ENCODE assay signal across 12 cellular contexts in the genomic region with DNA sequence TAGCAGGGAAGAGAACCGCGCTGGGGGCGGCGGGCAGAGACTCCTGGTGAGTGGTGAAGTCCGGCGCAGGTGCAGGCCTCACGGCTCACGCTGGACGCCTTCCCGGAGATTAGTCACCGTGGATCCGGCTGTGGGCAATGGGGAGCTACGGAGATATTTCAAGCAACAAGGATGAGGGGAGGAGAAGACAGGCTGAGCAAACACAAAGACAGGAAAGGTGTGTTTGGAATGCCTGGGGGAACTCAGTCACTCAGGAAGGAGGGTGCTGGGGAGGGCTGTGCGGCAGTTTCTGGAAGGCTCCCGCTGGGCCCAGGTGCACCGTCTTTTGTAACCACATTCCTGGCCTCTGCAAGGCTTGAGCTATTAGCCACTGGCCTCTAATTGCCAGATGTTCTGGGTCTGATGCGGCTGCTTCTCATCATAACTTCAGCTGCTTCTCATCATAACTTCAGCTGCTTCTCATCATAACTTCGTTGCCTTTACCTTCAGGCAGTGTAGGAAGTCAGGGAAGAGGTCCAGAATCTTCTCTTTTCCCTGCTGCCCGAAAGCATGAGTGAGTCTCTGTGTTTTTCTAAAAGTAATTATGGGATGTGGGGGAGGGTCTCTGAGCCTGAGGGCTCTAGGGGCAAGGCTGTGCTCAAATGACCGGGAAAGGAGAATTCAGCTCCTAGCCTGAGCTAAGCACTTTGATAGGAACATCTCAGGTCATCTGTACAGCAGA.
DNase-seq lines count a peak whose midpoint lies in the region; ATAC-seq, FAIRE-seq and TF ChIP-seq lines count a peak whose summit lies in the region.
"Had no signal": no experiment of that assay in that cellular context is flagged by ENCODE, and none has a peak within 500 bp of the region (broad histone marks: within the 10 kb centered on the region; RNA-seq: fewer than 3 reads in every experiment).

No MANE protein-coding gene starts in this region.

- H3K18ac ChIP-seq in mesendoderm (ENCODE audit: low read length) = no peak overlapping the region

- H3K27me3 Mint-ChIP-seq in activated T-helper 2 cell treated with anti-CD3 and anti-CD28 coated beads, Interferon-gamma antibody, Interleukin-2, Interleukin-4, amounts not matched to agents 10 μg/mL and 5 μg/mL and 100 μg/mL, durations not matched to agents 14 hours and 24 hours and 36 hours (ENCODE audit: low read depth) = no peaks in the 10 kb centered on the region

- no peak overlapping the region for H3K9ac ChIP-seq in mesendoderm (ENCODE audit: low read length)

- no peak overlapping the region for H3K4me3 Mint-ChIP-seq in stimulated activated effector memory CD8-positive, alpha-beta T cell treated with anti-CD3 and anti-CD28 coated beads, Interleukin-12 subunit alpha, Interleukin-12 subunit beta, amount 100 ng/mL, for 72 hours
- no peak overlapping the region for H3K4me3 Mint-ChIP-seq in activated T-helper 2 cell treated with anti-CD3 and anti-CD28 coated beads, Interferon-gamma antibody, Interleukin-2, Interleukin-4, amounts not matched to agents 10 μg/mL and 5 μg/mL and 100 μg/mL, durations not matched to agents 14 hours and 24 hours and 36 hours (ENCODE audit: low read depth)
- H3K4me3 Mint-ChIP-seq: memory B cell had no signal

- H3K79me1 ChIP-seq in mesendoderm (ENCODE audit: low read length) = no peaks in the 10 kb centered on the region

- H3K36me3 ChIP-seq in mesendoderm (ENCODE audit: control insufficient read depth, insufficient read depth, low read length) (no peaks in the 10 kb centered on the region), small intestine (ENCODE audit: control insufficient read depth in 2 of 2, insufficient read depth in 2 of 2, low read length in 2 of 2) (no peaks in the 10 kb centered on the region)

- H3K27me3 ChIP-seq in mesendoderm (ENCODE audit: insufficient read depth, low read length, poor library complexity) (no peaks in the 10 kb centered on the region), small intestine (ENCODE audit: control insufficient read depth in 2 of 2, insufficient read depth in 2 of 2, low read length in 2 of 2) (no peaks in the 10 kb centered on the region)

- no peak overlapping the region for H2BK120ac ChIP-seq in mesendoderm (ENCODE audit: low read depth, low read length)

- no peak overlapping the region for H4K8ac ChIP-seq in mesendoderm (ENCODE audit: low read depth, low read length)

- no peaks in the 10 kb centered on the region for H3K36me3 Mint-ChIP-seq in stimulated activated effector memory CD8-positive, alpha-beta T cell treated with anti-CD3 and anti-CD28 coated beads, Interleukin-12 subunit alpha, Interleukin-12 subunit beta, amount 100 ng/mL, for 72 hours
- H3K36me3 Mint-ChIP-seq in activated T-helper 2 cell treated with anti-CD3 and anti-CD28 coated beads, Interferon-gamma antibody, Interleukin-2, Interleukin-4, amounts not matched to agents 10 μg/mL and 5 μg/mL and 100 μg/mL, durations not matched to agents 14 hours and 24 hours and 36 hours (ENCODE audit: low read depth) = no peaks in the 10 kb centered on the region
- H3K36me3 Mint-ChIP-seq: memory B cell had no signal

- no peak for FAIRE-seq in small intestine (lab: Jason Lieb, UNC)

- H3K4me1 Mint-ChIP-seq in stimulated activated effector memory CD8-positive, alpha-beta T cell treated with anti-CD3 and anti-CD28 coated beads, Interleukin-12 subunit alpha, Interleukin-12 subunit beta, amount 100 ng/mL, for 72 hours = no peaks in the 10 kb centered on the region
- H3K4me1 Mint-ChIP-seq in activated T-helper 2 cell treated with anti-CD3 and anti-CD28 coated beads, Interferon-gamma antibody, Interleukin-2, Interleukin-4, amounts not matched to agents 10 μg/mL and 5 μg/mL and 100 μg/mL, durations not matched to agents 14 hours and 24 hours and 36 hours (ENCODE audit: low read depth) = no peaks in the 10 kb centered on the region
- H3K4me1 Mint-ChIP-seq: memory B cell had no signal

- no peak for TF ChIP-seq CTCF in AG09319 (IDR thresholded peaks at IDR 0.05; ENCODE audit: low read depth, low read length)
- no peak for TF ChIP-seq CTCF in epithelial cell of esophagus (IDR thresholded peaks at IDR 0.05; ENCODE audit: insufficient read depth, low read depth, low read length, missing control alignments)

- peak overlapping the region; percentile 77 for H3K27ac ChIP-seq in mesendoderm (ENCODE audit: low read depth, low read length)
- peak overlapping the region in 1 of 2 donors; percentile 23 for H3K27ac ChIP-seq in small intestine (ENCODE audit: low read depth in 1 of 2, low read length in 1 of 2)

- peak; percentile 48 for DNase-seq in AG09319 (ENCODE audit: extremely low read depth, low read depth)
- DNase-seq in NCI-H1417 (lab: John Stamatoyannopoulos, UW) = peak in 2 of 3 experiments; percentile 76 to 92
- peak; percentile 99 for DNase-seq in epithelial cell of esophagus (ENCODE audit: low read depth)
- peak; percentile 88 for DNase-seq in mesendoderm
- DNase-seq in stimulated activated effector memory CD8-positive, alpha-beta T cell treated with anti-CD3 and anti-CD28 coated beads, Interleukin-12 subunit alpha, Interleukin-12 subunit beta, amount 100 ng/mL, for 72 hours (ENCODE audit: low spot score in 2 of 2) = no peak
- no peak for DNase-seq in activated T-helper 2 cell treated with anti-CD3 and anti-CD28 coated beads, Interferon-gamma antibody, Interleukin-2, Interleukin-4, amounts not matched to agents 10 μg/mL and 5 μg/mL and 100 μg/mL, durations not matched to agents 14 hours and 24 hours and 36 hours (ENCODE audit: low spot score)
- DNase-seq in small intestine = no peak
- DNase-seq: activated naive CD4-positive, alpha-beta T cell; Calu3; stimulated activated naive CD4-positive, alpha-beta T cell treated with Interleukin-2 at 50 U/mL for 16 hours had no signal

- no peak overlapping the region for H4K5ac ChIP-seq in mesendoderm (ENCODE audit: low read length)

- H3K79me2 ChIP-seq in mesendoderm (ENCODE audit: control insufficient read depth, insufficient read depth, low read length) = no peaks in the 10 kb centered on the region

- H3K4me1 ChIP-seq in mesendoderm (ENCODE audit: control insufficient read depth, low read depth, low read length) (peaks cover 4% of the 10 kb centered on the region), small intestine (ENCODE audit: control insufficient read depth in 2 of 2, insufficient read depth in 1 of 2, low read depth in 1 of 2, low read length in 1 of 2) (no peaks in the 10 kb centered on the region)

- H2BK5ac ChIP-seq in mesendoderm (ENCODE audit: low read length) = no peak overlapping the region

- H3K4me2 ChIP-seq in mesendoderm (ENCODE audit: low read length) = peak overlapping the region; percentile 3

- H3K23ac ChIP-seq in mesendoderm (ENCODE audit: low read length) = no peak overlapping the region

- no peak overlapping the region for H3K4me3 ChIP-seq in epithelial cell of esophagus (ENCODE audit: low read length)
- no peak overlapping the region for H3K4me3 ChIP-seq in mesendoderm (ENCODE audit: low read length)
- H3K4me3 ChIP-seq in small intestine (ENCODE audit: low read depth in 1 of 2, low read length in 2 of 2) = no peak overlapping the region

- ATAC-seq in stimulated activated effector memory CD8-positive, alpha-beta T cell treated with anti-CD3 and anti-CD28 coated beads, Interleukin-12 subunit alpha, Interleukin-12 subunit beta, amount 100 ng/mL, for 72 hours = no peak
- ATAC-seq in GM18907 (IDR thresholded peaks at IDR 0.05; ENCODE audit: unreplicated experiment) = no peak

- no peak overlapping the region for H2BK15ac ChIP-seq in mesendoderm (replicated peaks; ENCODE audit: low read depth)

- H3K27ac Mint-ChIP-seq in stimulated activated effector memory CD8-positive, alpha-beta T cell treated with anti-CD3 and anti-CD28 coated beads, Interleukin-12 subunit alpha, Interleukin-12 subunit beta, amount 100 ng/mL, for 72 hours = no peak overlapping the region
- H3K27ac Mint-ChIP-seq in activated T-helper 2 cell treated with anti-CD3 and anti-CD28 coated beads, Interferon-gamma antibody, Interleukin-2, Interleukin-4, amounts not matched to agents 10 μg/mL and 5 μg/mL and 100 μg/mL, durations not matched to agents 14 hours and 24 hours and 36 hours = no peak overlapping the region
- H3K27ac Mint-ChIP-seq: memory B cell had no signal

- H3K9me3 Mint-ChIP-seq in stimulated activated effector memory CD8-positive, alpha-beta T cell treated with anti-CD3 and anti-CD28 coated beads, Interleukin-12 subunit alpha, Interleukin-12 subunit beta, amount 100 ng/mL, for 72 hours = peaks cover 2% of the 10 kb centered on the region
- H3K9me3 Mint-ChIP-seq in activated T-helper 2 cell treated with anti-CD3 and anti-CD28 coated beads, Interferon-gamma antibody, Interleukin-2, Interleukin-4, amounts not matched to agents 10 μg/mL and 5 μg/mL and 100 μg/mL, durations not matched to agents 14 hours and 24 hours and 36 hours = no peaks in the 10 kb centered on the region

- peak overlapping the region; percentile 58 for H3K56ac ChIP-seq in mesendoderm (ENCODE audit: low read length)

- no peaks in the 10 kb centered on the region for H3K9me3 ChIP-seq in small intestine (ENCODE audit: control insufficient read depth, low read depth)

- H2AK5ac ChIP-seq in mesendoderm (ENCODE audit: low read length) = no peak overlapping the region

- intact Hi-C loops in activated T-helper 2 cell treated with anti-CD3 and anti-CD28 coated beads, Interferon-gamma antibody, Interleukin-2, Interleukin-4, amounts not matched to agents 10 μg/mL and 5 μg/mL and 100 μg/mL, durations not matched to agents 14 hours and 24 hours and 36 hours (cut with micrococcal nuclease) = no loop called here

- WGBS in mesendoderm (ENCODE audit: extremely low coverage, insufficient coverage, low lambda C conversion rate) = no CpG with 5 or more reads among the region's 20 CpGs
- WGBS in small intestine, 3 donors = 59 to 78% (median 69%) methylated on average over 20 of the region's 20 CpGs

- no peak overlapping the region for H3K4ac ChIP-seq in mesendoderm (ENCODE audit: low read depth, low read length)

Comparison
In these comparisons a context has a peak if more than half of its experiments do, and no peak if none do; other contexts are left out.
1. DNase-seq: peak in AG09319 (single experiment), NCI-H1417 (2 of 3), epithelial cell of esophagus (single experiment) and mesendoderm (single experiment); none in stimulated activated effector memory CD8-positive, alpha-beta T cell treated with anti-CD3 and anti-CD28 coated beads, Interleukin-12 subunit alpha, Interleukin-12 subunit beta, amount 100 ng/mL, for 72 hours (0 of 2), activated T-helper 2 cell treated with anti-CD3 and anti-CD28 coated beads, Interferon-gamma antibody, Interleukin-2, Interleukin-4, amounts not matched to agents 10 μg/mL and 5 μg/mL and 100 μg/mL, durations not matched to agents 14 hours and 24 hours and 36 hours (single experiment) and small intestine (single experiment).